1 cellular context compared by ENCODE assay signal in genomic region chr11:95337175-95337957, GRCh38.
TF ChIP-seq lines count a peak whose summit lies in the region.

No MANE protein-coding gene starts in this region.

TF ChIP-seq in IMR-90, 13 proteins besides CTCF, POLR2A, EP300 and RAD21:
- TF ChIP-seq MXI1 (IDR thresholded peaks at IDR 0.05; ENCODE audit: borderline replicate concordance, low read depth, low read length): no peak
- no peak for TF ChIP-seq BHLHE40 (IDR thresholded peaks at IDR 0.05; ENCODE audit: low read depth, low read length)
- no peak for TF ChIP-seq RCOR1 (IDR thresholded peaks at IDR 0.05; ENCODE audit: insufficient replicate concordance, low read length)
- no peak for TF ChIP-seq USF2 (IDR thresholded peaks at IDR 0.05; ENCODE audit: low read depth, low read length)
- TF ChIP-seq CEBPB (IDR thresholded peaks at IDR 0.05; ENCODE audit: low read depth, low read length): no peak
- no peak for TF ChIP-seq MAFK (IDR thresholded peaks at IDR 0.05; ENCODE audit: low read depth, low read length)
- TF ChIP-seq MAZ (IDR thresholded peaks at IDR 0.05; ENCODE audit: borderline replicate concordance, low read depth, low read length): no peak
- TF ChIP-seq NFE2L2 (IDR thresholded peaks at IDR 0.05; ENCODE audit: low read depth, low read length): no peak
- TF ChIP-seq SMC3 (IDR thresholded peaks at IDR 0.05; ENCODE audit: low read depth, low read length): no peak
- no peak for TF ChIP-seq FOS (IDR thresholded peaks at IDR 0.05; ENCODE audit: low read depth, low read length)
- TF ChIP-seq, protein P1, sequence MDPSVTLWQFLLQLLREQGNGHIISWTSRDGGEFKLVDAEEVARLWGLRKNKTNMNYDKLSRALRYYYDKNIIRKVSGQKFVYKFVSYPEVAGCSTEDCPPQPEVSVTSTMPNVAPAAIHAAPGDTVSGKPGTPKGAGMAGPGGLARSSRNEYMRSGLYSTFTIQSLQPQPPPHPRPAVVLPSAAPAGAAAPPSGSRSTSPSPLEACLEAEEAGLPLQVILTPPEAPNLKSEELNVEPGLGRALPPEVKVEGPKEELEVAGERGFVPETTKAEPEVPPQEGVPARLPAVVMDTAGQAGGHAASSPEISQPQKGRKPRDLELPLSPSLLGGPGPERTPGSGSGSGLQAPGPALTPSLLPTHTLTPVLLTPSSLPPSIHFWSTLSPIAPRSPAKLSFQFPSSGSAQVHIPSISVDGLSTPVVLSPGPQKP (IDR thresholded peaks at IDR 0.05; ENCODE audit: borderline replicate concordance, low read depth, low read length): no peak
- TF ChIP-seq RFX5 (IDR thresholded peaks at IDR 0.05; ENCODE audit: low read depth, low read length): no peak
- TF ChIP-seq CHD1 (IDR thresholded peaks at IDR 0.05; ENCODE audit: low read depth, low read length): no peak
